Comparison of ENCODE assay signal across 17 cellular contexts in the genomic region with DNA sequence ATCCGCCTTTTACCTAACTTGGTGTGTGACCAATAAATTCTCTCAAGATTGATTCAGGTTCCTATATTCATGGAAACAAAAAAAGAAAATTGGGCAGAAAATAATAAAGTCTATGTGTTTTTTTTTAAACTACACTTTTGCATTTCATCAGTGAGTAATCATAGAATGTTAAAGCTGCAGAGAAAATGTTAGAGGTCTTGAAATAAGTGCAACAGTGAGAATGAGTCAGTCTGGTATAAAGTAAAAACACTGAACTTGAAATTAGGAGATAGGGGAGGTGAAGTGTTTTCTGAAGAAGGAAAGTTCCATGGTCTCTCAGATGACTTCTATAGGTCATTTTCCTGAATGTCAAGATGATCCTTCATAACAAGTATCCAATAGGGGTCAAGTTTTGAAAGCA.
DNase-seq lines count a peak whose midpoint lies in the region; ATAC-seq, FAIRE-seq and TF ChIP-seq lines count a peak whose summit lies in the region.
"Had no signal": no experiment of that assay in that cellular context is flagged by ENCODE, and none has a peak within 500 bp of the region (broad histone marks: within the 10 kb centered on the region; RNA-seq: fewer than 3 reads in every experiment).

No MANE protein-coding gene starts in this region.

- no peaks in the 10 kb centered on the region for H3K36me3 ChIP-seq in GM23338 (ENCODE audit: insufficient read depth)
- no peaks in the 10 kb centered on the region for H3K36me3 ChIP-seq in astrocyte (ENCODE audit: insufficient read depth, low read length)
- no peaks in the 10 kb centered on the region for H3K36me3 ChIP-seq in smooth muscle cell (ENCODE audit: low read depth)
- no peaks in the 10 kb centered on the region for H3K36me3 ChIP-seq in HepG2 (replicated peaks in 1 of 2; ENCODE audit: control insufficient read depth in 1 of 2, insufficient read depth in 2 of 2, low read length in 2 of 2)
- H3K36me3 ChIP-seq: BE2C had no signal

- H3K9me3 ChIP-seq in astrocyte (ENCODE audit: insufficient read depth, low read depth, low read length) (no peaks in the 10 kb centered on the region), smooth muscle cell (replicated peaks; ENCODE audit: low read depth) (no peaks in the 10 kb centered on the region), HepG2 (ENCODE audit: low read length) (no peaks in the 10 kb centered on the region)
- H3K9me3 ChIP-seq: BE2C had no signal

- TF ChIP-seq POLR2A in HepG2 (IDR thresholded peaks at IDR 0.05; ENCODE audit: insufficient read depth in 1 of 2, low read depth in 2 of 2, low read length in 2 of 2) = no peak

- no peak overlapping the region for H3K4me2 ChIP-seq in GM23338
- no peak overlapping the region for H3K4me2 ChIP-seq in astrocyte (ENCODE audit: low read length)
- H3K4me2 ChIP-seq in smooth muscle cell = no peak overlapping the region
- H3K4me2 ChIP-seq in HepG2 (ENCODE audit: low read depth, low read length) = no peak overlapping the region

- ATAC-seq in GM23338 = no peak
- ATAC-seq in HepG2 = no peak
- ATAC-seq in GM19324 (IDR thresholded peaks at IDR 0.05; ENCODE audit: low FRiP score, unreplicated experiment) = no peak
- ATAC-seq: K562 had no signal

- TF ChIP-seq CTCF in GM23338 (conservative IDR thresholded peaks at IDR 0.05; ENCODE audit: low read depth in 2 of 2) (no peak), astrocyte (IDR thresholded peaks at IDR 0.05; ENCODE audit: insufficient read depth, low read depth, low read length) (no peak), fibroblast of villous mesenchyme (IDR thresholded peaks at IDR 0.05; ENCODE audit: insufficient read depth, low read depth, low read length) (no peak), smooth muscle cell (IDR thresholded peaks at IDR 0.05; ENCODE audit: borderline replicate concordance, insufficient read depth, poor library complexity, severe bottlenecking) (no peak), HepG2 (CRISPR knock-in tag; IDR thresholded peaks at IDR 0.05) (no peak)

- FAIRE-seq in astrocyte (lab: Jason Lieb, UNC) = no peak
- FAIRE-seq in HepG2 (lab: Jason Lieb, UNC) = no peak
- FAIRE-seq: D721Med, HTR-8/SVneo, K562 had no signal

- H3F3A ChIP-seq in GM23338 (replicated peaks; ENCODE audit: low read depth) (no peaks in the 10 kb centered on the region), smooth muscle cell (ENCODE audit: low read depth) (no peaks in the 10 kb centered on the region)

- no peak overlapping the region for H3K27ac Mint-ChIP-seq in GM23338
- no peak overlapping the region for H3K27ac Mint-ChIP-seq in astrocyte (ENCODE audit: unreplicated experiment)
- H3K27ac Mint-ChIP-seq: CD4-positive, alpha-beta memory T cell had no signal

- no peaks in the 10 kb centered on the region for H3K79me2 ChIP-seq in GM23338 (replicated peaks; ENCODE audit: insufficient read depth)
- no peaks in the 10 kb centered on the region for H3K79me2 ChIP-seq in astrocyte (ENCODE audit: insufficient read depth, low read length)
- no peaks in the 10 kb centered on the region for H3K79me2 ChIP-seq in smooth muscle cell (ENCODE audit: low read depth)
- H3K79me2 ChIP-seq in HepG2 (ENCODE audit: insufficient read depth, low read length) = no peaks in the 10 kb centered on the region

- WGBS in smooth muscle cell (ENCODE audit: low lambda C conversion rate) = 100% methylated on average over 1 of the region's 1 CpG
- 96% methylated on average over 1 of the region's 1 CpG for WGBS in HepG2 (ENCODE audit: low lambda C conversion rate)

- H3K4me3 Mint-ChIP-seq in GM23338 (no peak overlapping the region), astrocyte (ENCODE audit: unreplicated experiment) (no peak overlapping the region)
- H3K4me3 Mint-ChIP-seq: CD4-positive, alpha-beta memory T cell had no signal

- no TSS peak for BruUV-seq in HepG2 (replicated peaks; lab: Mats Ljungman, UMichigan)

- intact Hi-C loops in HepG2 (cut with micrococcal nuclease; ENCODE audit: unreplicated experiment) = no loop called here

- no peaks in the 10 kb centered on the region; the same call in none of the 2 replicates for H3K9me2 ChIP-seq in GM23338 (ENCODE audit: insufficient read depth)

- H3K27me3 Mint-ChIP-seq in GM23338 (ENCODE audit: insufficient read depth, low read depth, poor library complexity) (peaks cover 4% of the 10 kb centered on the region), astrocyte (ENCODE audit: low read depth, unreplicated experiment) (no peaks in the 10 kb centered on the region)

- H3K4me1 Mint-ChIP-seq in GM23338 (peaks cover 15% of the 10 kb centered on the region; the same call in 2 of the 3 replicates), astrocyte (ENCODE audit: low read depth, unreplicated experiment) (peaks cover 11% of the 10 kb centered on the region)
- H3K4me1 Mint-ChIP-seq: CD4-positive, alpha-beta memory T cell had no signal

- H3K9me3 Mint-ChIP-seq in GM23338 (peaks cover 3% of the 10 kb centered on the region; the same call in 2 of the 3 replicates), astrocyte (ENCODE audit: unreplicated experiment) (no peaks in the 10 kb centered on the region)

- TF ChIP-seq EP300 in HepG2 (IDR thresholded peaks at IDR 0.05; ENCODE audit: low read depth in 2 of 2, low read length in 2 of 2) (no peak), HepG2 (CRISPR knock-in tag; IDR thresholded peaks at IDR 0.05; ENCODE audit: borderline replicate concordance) (no peak)

- H3K27me3 ChIP-seq in GM23338 (ENCODE audit: insufficient read depth) (no peaks in the 10 kb centered on the region), astrocyte (ENCODE audit: insufficient read depth, low read length) (peaks cover 2% of the 10 kb centered on the region), smooth muscle cell (ENCODE audit: low read depth) (no peaks in the 10 kb centered on the region), HepG2 (ENCODE audit: control insufficient read depth in 1 of 2, insufficient read depth in 2 of 2, low read length in 2 of 2) (no peaks in the 10 kb centered on the region; a peak in 2 of 5 replicates)
- H3K27me3 ChIP-seq: BE2C had no signal

- H3K4me3 ChIP-seq in GM23338 (no peak overlapping the region), astrocyte (ENCODE audit: insufficient read depth, low read depth, low read length) (no peak overlapping the region), fibroblast of villous mesenchyme (ENCODE audit: low read depth, low read length) (no peak overlapping the region), smooth muscle cell (no peak overlapping the region), HepG2 (replicated peaks in 1 of 3; ENCODE audit: insufficient read depth in 1 of 3, low read depth in 2 of 3, low read length in 3 of 3) (no peak overlapping the region)
- H3K4me3 ChIP-seq: K562 had no signal

- CTCF ChIA-PET in HepG2 (lab: Yijun Ruan, JAX; ENCODE audit: low intra/inter-chr PET ratio, low total read pairs) = no interaction called here

- no peaks in the 10 kb centered on the region; the same call in 2 of the 3 replicates for H3K36me3 Mint-ChIP-seq in GM23338 (ENCODE audit: low read depth)
- H3K36me3 Mint-ChIP-seq in astrocyte (ENCODE audit: low read depth, unreplicated experiment) = no peaks in the 10 kb centered on the region
- H3K36me3 Mint-ChIP-seq: CD4-positive, alpha-beta memory T cell had no signal

- H4K20me1 ChIP-seq in GM23338 (replicated peaks; ENCODE audit: insufficient read depth) (no peaks in the 10 kb centered on the region), astrocyte (ENCODE audit: insufficient read depth, low read length) (no peaks in the 10 kb centered on the region), smooth muscle cell (ENCODE audit: low read depth) (no peaks in the 10 kb centered on the region), HepG2 (ENCODE audit: insufficient read depth, low read length) (no peaks in the 10 kb centered on the region)

- H2AFZ ChIP-seq in GM23338 (peak overlapping the region; percentile 72), astrocyte (ENCODE audit: low read depth, low read length) (no peak overlapping the region), smooth muscle cell (ENCODE audit: low read depth) (peak overlapping the region; percentile 26), HepG2 (ENCODE audit: low read length) (no peak overlapping the region)

- H3K27ac ChIP-seq in GM23338 (ENCODE audit: low read depth) (no peak overlapping the region), astrocyte (ENCODE audit: low read depth, low read length) (no peak overlapping the region), smooth muscle cell (ENCODE audit: low read depth) (no peak overlapping the region), HepG2 (ENCODE audit: extremely low read length, insufficient read depth, low read length) (no peak overlapping the region)

- POLR2A ChIA-PET in HepG2 (lab: Yijun Ruan, JAX) = no interaction called here

- TF ChIP-seq RAD21 in HepG2 (CRISPR knock-in tag; IDR thresholded peaks at IDR 0.05) = no peak

- H3K9ac ChIP-seq in astrocyte (ENCODE audit: low read length) (no peak overlapping the region), smooth muscle cell (ENCODE audit: low read depth) (no peak overlapping the region), HepG2 (ENCODE audit: insufficient read depth, low read depth, low read length) (no peak overlapping the region)

- in situ Hi-C loops in HepG2 (cut with HindIII; ENCODE audit: extremely low pct_ligation_motif_present, low pct_unique_long_range_greater_than_20kb) = no loop called here

- no peak for DNase-seq in GM23338 (ENCODE audit: low spot score)
- peak; percentile 25 for DNase-seq in astrocyte (ENCODE audit: low read depth)
- peak; percentile 34 for DNase-seq in fibroblast of villous mesenchyme (ENCODE audit: low read depth)
- DNase-seq in smooth muscle cell (lab: John Stamatoyannopoulos, UW; ENCODE audit: unreplicated experiment) = no peak
- DNase-seq in HepG2 (ENCODE audit: low spot score) = no peak
- no peak for DNase-seq in NCI-H1930 (lab: John Stamatoyannopoulos, UW)
- DNase-seq: BE2C; CD4-positive, alpha-beta memory T cell; DMS79 treated with DMSO at 0.1 percent for 48 hours; H7; NCI-H345; NCI-H526 treated with DMSO at 0.1 percent for 48 hours; OCI-M1 had no signal

- H3K4me1 ChIP-seq in GM23338 (ENCODE audit: insufficient read depth) (peaks cover 15% of the 10 kb centered on the region; the same call in 1 of the 2 replicates), astrocyte (ENCODE audit: insufficient read depth, low read length) (no peaks in the 10 kb centered on the region), smooth muscle cell (ENCODE audit: low read depth) (no peaks in the 10 kb centered on the region), HepG2 (ENCODE audit: insufficient read depth, low read length) (no peaks in the 10 kb centered on the region)

TF ChIP-seq in HepG2, 621 proteins besides CTCF, POLR2A, EP300 and RAD21 (continues in another document):
- TF ChIP-seq SCMH1 (CRISPR knock-in tag; IDR thresholded peaks at IDR 0.05; ENCODE audit: borderline replicate concordance) = no peak
- TF ChIP-seq, protein P1, sequence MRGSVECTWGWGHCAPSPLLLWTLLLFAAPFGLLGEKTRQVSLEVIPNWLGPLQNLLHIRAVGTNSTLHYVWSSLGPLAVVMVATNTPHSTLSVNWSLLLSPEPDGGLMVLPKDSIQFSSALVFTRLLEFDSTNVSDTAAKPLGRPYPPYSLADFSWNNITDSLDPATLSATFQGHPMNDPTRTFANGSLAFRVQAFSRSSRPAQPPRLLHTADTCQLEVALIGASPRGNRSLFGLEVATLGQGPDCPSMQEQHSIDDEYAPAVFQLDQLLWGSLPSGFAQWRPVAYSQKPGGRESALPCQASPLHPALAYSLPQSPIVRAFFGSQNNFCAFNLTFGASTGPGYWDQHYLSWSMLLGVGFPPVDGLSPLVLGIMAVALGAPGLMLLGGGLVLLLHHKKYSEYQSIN (CRISPR knock-in tag; IDR thresholded peaks at IDR 0.05; ENCODE audit: borderline replicate concordance) = no peak

Comparison
In these comparisons a context has a peak if more than half of its experiments do, and no peak if none do; other contexts are left out.
1. DNase-seq: peak in astrocyte (single experiment) and fibroblast of villous mesenchyme (single experiment); none in GM23338 (single experiment), smooth muscle cell (single experiment), HepG2 (single experiment) and NCI-H1930 (0 of 2).
2. H2AFZ ChIP-seq: peak in GM23338 (single experiment) and smooth muscle cell (single experiment); none in astrocyte (single experiment) and HepG2 (single experiment).